Comparison of ENCODE assay signal across 4 cellular contexts in genomic region chr4:32778938-32779337, GRCh38.
A peak's percentile ranks its signal among the peaks of the same experiment; 100 is the strongest.
TF ChIP-seq lines count a peak whose summit lies in the region.

No MANE protein-coding gene starts in this region.

TF ChIP-seq in HepG2, 621 proteins besides CTCF, POLR2A, EP300 and RAD21 (continued from another document):
- no peak for TF ChIP-seq ZXDC (CRISPR knock-in tag; IDR thresholded peaks at IDR 0.05)

TF ChIP-seq in Ishikawa, 13 proteins besides CTCF, POLR2A, EP300 and RAD21 (continued from another document):
- TF ChIP-seq CREB1 (IDR thresholded peaks at IDR 0.05; ENCODE audit: low read depth) (no peak), REST (IDR thresholded peaks at IDR 0.05; ENCODE audit: low read depth) (no peak), YY1 (IDR thresholded peaks at IDR 0.05; ENCODE audit: low read depth) (no peak), EGR1 (IDR thresholded peaks at IDR 0.05) (no peak), NFIC (IDR thresholded peaks at IDR 0.05) (no peak), USF1 (IDR thresholded peaks at IDR 0.05) (peak; percentile 9; the same call in 1 of the 2 replicates)

TF ChIP-seq in WTC11, 78 proteins besides CTCF, POLR2A, EP300 and RAD21 (continued from another document):
- 0 out of 2 replicates have a peak, but pooled peaks have one; percentile 18 for TF ChIP-seq USF2 (CRISPR knock-in tag; IDR thresholded peaks at IDR 0.05)

TF ChIP-seq in K562, 482 proteins besides CTCF, POLR2A, EP300 and RAD21 (continued from another document):
- TF ChIP-seq TFE3 (CRISPR knock-in tag; IDR thresholded peaks at IDR 0.05) (peak; percentile 85), MED1 (CRISPR knock-in tag; IDR thresholded peaks at IDR 0.05; ENCODE audit: borderline replicate concordance) (no peak)
